In genomic region chr13:24984134-24984533, GRCh38 we compare ENCODE assay signal across 14 cellular contexts.
DNase-seq lines count a peak whose midpoint lies in the region.
"Had no signal": no experiment of that assay in that cellular context is flagged by ENCODE, and none has a peak within 500 bp of the region (broad histone marks: within the 10 kb centered on the region; RNA-seq: fewer than 3 reads in every experiment).

No MANE protein-coding gene starts in this region.

- DNase-seq in Ammon's horn (ENCODE audit: low spot score): peak; percentile 65
- peak; percentile 25 for DNase-seq in kidney tubule cell (ENCODE audit: low spot score)
- peak; percentile 74 for DNase-seq in pons (ENCODE audit: low spot score)
- peak; percentile 62 for DNase-seq in superior temporal gyrus (ENCODE audit: extremely low spot score)
- no peak for DNase-seq in NCI-H2029 treated with DMSO at 0.1 percent for 48 hours (lab: John Stamatoyannopoulos, UW)
- no peak for DNase-seq in T-helper 2 cell
- DNase-seq in activated gamma-delta T cell (lab: John Stamatoyannopoulos, UW): no peak
- DNase-seq: BE2C; CD4-positive, alpha-beta T cell; CD8-positive, alpha-beta memory T cell; DMS53; DMS79 treated with DMSO at 0.1 percent for 48 hours; GF-D8; H9 had no signal

Comparison
In these comparisons a context has a peak if more than half of its experiments do, and no peak if none do; other contexts are left out.
1. DNase-seq: peak in Ammon's horn (single experiment), kidney tubule cell (single experiment), pons (single experiment) and superior temporal gyrus (single experiment); none in NCI-H2029 treated with DMSO at 0.1 percent for 48 hours (single experiment), T-helper 2 cell (0 of 5) and activated gamma-delta T cell (single experiment).